Comparison of ENCODE assay signal across 17 cellular contexts in genomic region chr11:116234989-116235567, GRCh38.
"Had no signal": no experiment of that assay in that cellular context is flagged by ENCODE, and none has a peak within 500 bp of the region (broad histone marks: within the 10 kb centered on the region; RNA-seq: fewer than 3 reads in every experiment).

No MANE protein-coding gene starts in this region.

- H3K27ac ChIP-seq: body of pancreas, coronary artery, left lung, prostate gland, sigmoid colon, transverse colon had no signal

- H3K4me3 ChIP-seq: body of pancreas, coronary artery, left lung, prostate gland, sigmoid colon, transverse colon had no signal

- H3K27me3 ChIP-seq: body of pancreas, left lung, transverse colon had no signal

- DNase-seq: activated CD4-positive, alpha-beta T cell treated with anti-CD3 and anti-CD28 coated beads, Interleukin-2, amount 50 U/mL, for 1 hour; activated effector memory CD4-positive, alpha-beta T cell treated with Interleukin-2 at 50 U/mL for 16 hours; activated T-cell treated with anti-CD3 and anti-CD28 coated beads, Interleukin-2, amount 50 U/mL, for 1 hour; body of pancreas; central memory CD4-positive, alpha-beta T cell; effector CD4-positive, alpha-beta T cell; foreskin melanocyte; head of caudate nucleus; left lung; nucleus accumbens; sigmoid colon; stimulated activated CD4-positive, alpha-beta T cell treated with anti-CD3 and anti-CD28 coated beads, Interleukin-2, amount 100 ng/mL, for 24 hours; stimulated activated naive CD4-positive, alpha-beta T cell; substantia nigra; transverse colon had no signal

- H3K4me1 ChIP-seq: body of pancreas, prostate gland had no signal

- H3K36me3 ChIP-seq: left lung, prostate gland, sigmoid colon, transverse colon had no signal

- H3K9me3 ChIP-seq: body of pancreas, left lung, prostate gland, sigmoid colon, transverse colon had no signal
